In genomic region chr14:74362361-74362915, GRCh38 we compare ENCODE assay signal across 8 cellular contexts. TPM values are rescaled to one million over a fixed set of nuclear protein-coding genes. Genes with fewer than 3 reads are reported as not detected.
DNase-seq lines count a peak whose midpoint lies in the region; ATAC-seq and TF ChIP-seq lines count a peak whose summit lies in the region.

No MANE protein-coding gene starts in this region.

- no peak overlapping the region for H3K27ac Mint-ChIP-seq in CD8-positive, alpha-beta T cell

- DNase-seq in CD8-positive, alpha-beta T cell = peak; percentile 28 to 78 (median 62)
- peak; percentile 72 for DNase-seq in HT-29 (ENCODE audit: low spot score)
- DNase-seq in NOMO-1 (lab: John Stamatoyannopoulos, UW; ENCODE audit: unreplicated experiment in 2 of 2) = peak; percentile 64 to 77
- peak; percentile 32 for DNase-seq in activated CD8-positive, alpha-beta memory T cell treated with anti-CD3 and anti-CD28 coated beads, Interleukin-2, amount 50 U/mL, for 24 hours (ENCODE audit: extremely low read depth)
- no peak for DNase-seq in epithelial cell of proximal tubule (ENCODE audit: low read depth)
- peak; percentile 81 for DNase-seq in myocyte (ENCODE audit: low read depth)
- peak; percentile 28 to 45 for DNase-seq in stimulated activated CD8-positive, alpha-beta memory T cell treated with anti-CD3 and anti-CD28 coated beads, Interleukin-7, amount 100 ng/mL, for 1 hour (ENCODE audit: low read depth in 2 of 2)

- no peak overlapping the region for H3K4me3 ChIP-seq in CD8-positive, alpha-beta T cell (ENCODE audit: low read depth, low read length)
- no peak overlapping the region for H3K4me3 ChIP-seq in epithelial cell of proximal tubule (ENCODE audit: low read depth, low read length)

- H3K9me3 Mint-ChIP-seq in CD8-positive, alpha-beta T cell = no peaks in the 10 kb centered on the region

- H3K4me1 Mint-ChIP-seq in CD8-positive, alpha-beta T cell (ENCODE audit: low read depth) = no peaks in the 10 kb centered on the region

- POLR2A ChIA-PET in CD8-positive, alpha-beta T cell (lab: Charles Lee) = no interaction called here

- no peaks in the 10 kb centered on the region for H3K9me3 ChIP-seq in CD8-positive, alpha-beta T cell (ENCODE audit: low read length)

- intact Hi-C loops in CD8-positive, alpha-beta T cell (cut with DNase I, micrococcal nuclease) = loop anchor here (1.0 to 2.0 kb wide), 4 partner anchors 117 to 442 kb away; no protein-coding TSS in a partner anchor

- no peaks in the 10 kb centered on the region for H3K36me3 ChIP-seq in CD8-positive, alpha-beta T cell (ENCODE audit: insufficient read depth, low read length)

- TF ChIP-seq CTCF in CD8-positive, alpha-beta T cell (IDR thresholded peaks at IDR 0.05) = peak; percentile 94
- TF ChIP-seq CTCF in epithelial cell of proximal tubule (conservative IDR thresholded peaks at IDR 0.05; ENCODE audit: low read depth, low read length) = peak; percentile 98

- no peaks in the 10 kb centered on the region for H3K27me3 ChIP-seq in CD8-positive, alpha-beta T cell (ENCODE audit: insufficient read depth, low read length)

- no peaks in the 10 kb centered on the region for H3K36me3 Mint-ChIP-seq in CD8-positive, alpha-beta T cell

- peak; percentile 75 for ATAC-seq in CD8-positive, alpha-beta T cell
- no peak for ATAC-seq in GM19351 (IDR thresholded peaks at IDR 0.05; ENCODE audit: unreplicated experiment)

- peaks cover 3% of the 10 kb centered on the region for H3K4me1 ChIP-seq in CD8-positive, alpha-beta T cell (ENCODE audit: insufficient read depth, low read length)

- CTCF ChIA-PET in CD8-positive, alpha-beta T cell (lab: Charles Lee) = interaction anchor here (0.8 to 1.4 kb wide), 2 partner anchors 39 to 126 kb away, joined by 3 read pairs; no protein-coding TSS in a partner anchor

- H3K27me3 Mint-ChIP-seq in CD8-positive, alpha-beta T cell (ENCODE audit: low read depth) = peaks cover 8% of the 10 kb centered on the region

- H3K4me3 Mint-ChIP-seq in CD8-positive, alpha-beta T cell = no peak overlapping the region

- H3K27ac ChIP-seq in CD8-positive, alpha-beta T cell (ENCODE audit: low read depth, low read length) = no peak overlapping the region

RNA-seq across cellular contexts. Expression of gene VRTN, which starts 14.2 kb away (rescaled TPM):
- not detected for total RNA-seq in CD8-positive, alpha-beta T cell
- 3.2 and 4.1 TPM in 2 replicates for total RNA-seq in HT-29 (2014; rRNA removed; shearing (Covaris generic))
- not detected in 2 replicates for total RNA-seq in epithelial cell of proximal tubule
- total RNA-seq in myocyte = not detected in 2 replicates
- polyA plus RNA-seq in myocyte (2012) = not detected

RNA-seq across cellular contexts. Expression of gene ABCD4, which starts 59.7 kb away (rescaled TPM):
- total RNA-seq in CD8-positive, alpha-beta T cell = 10 to 100 TPM; 67.5 to 76.9 TPM
- total RNA-seq in HT-29 (2014; rRNA removed; shearing (Covaris generic)) = 31.4 and 32.3 TPM in 2 replicates
- total RNA-seq in epithelial cell of proximal tubule (36.8 and 65.3 TPM in 2 replicates), myocyte (20.0 and 26.4 TPM in 2 replicates)
- polyA plus RNA-seq in myocyte (2012) = 38.5 TPM
